In the genomic region with DNA sequence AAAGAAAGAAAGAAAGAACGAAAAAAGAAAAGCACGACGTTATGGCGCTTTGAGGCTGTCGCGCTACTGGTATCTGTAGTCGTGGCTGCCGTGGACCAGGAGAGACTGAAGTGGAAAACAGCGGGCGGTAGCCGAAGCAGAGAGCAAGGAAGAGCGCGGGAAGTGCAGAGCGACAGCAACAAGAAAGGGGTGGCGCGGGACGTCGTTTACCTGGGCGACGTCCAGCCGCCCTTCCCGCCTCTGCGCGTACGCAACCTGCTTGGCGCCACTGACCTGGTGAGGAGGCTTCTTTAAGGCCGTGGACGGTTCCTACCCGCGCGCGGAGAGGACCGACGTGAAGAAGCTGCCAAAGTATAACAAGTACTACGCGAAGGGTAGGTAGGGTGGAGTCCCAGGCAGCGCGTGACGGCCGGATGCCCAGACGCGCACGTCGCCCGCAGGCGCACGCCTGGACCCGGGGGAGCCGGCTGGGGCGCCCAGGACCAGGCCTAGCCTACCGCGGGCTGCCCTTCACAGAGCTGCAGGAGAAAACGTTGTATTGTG, we compare ENCODE assay signal across 8 cellular contexts. TPM values are rescaled to one million over a fixed set of nuclear protein-coding genes. Genes with fewer than 3 reads are reported as not detected.
DNase-seq lines count a peak whose midpoint lies in the region; ATAC-seq lines count a peak whose summit lies in the region.

No MANE protein-coding gene starts in this region.

- no peak overlapping the region for H3K27ac ChIP-seq in iPS DF 6.9 (ENCODE audit: low read length)

- peaks cover 29% of the 10 kb centered on the region for H3K4me1 Mint-ChIP-seq in activated naive CD4-positive, alpha-beta T cell treated with anti-CD3 and anti-CD28 coated beads, Interleukin-2, amount 50 U/mL, for 24 hours

- DNase-seq in SK-MEL-5 (ENCODE audit: low read depth, low spot score) (peak; percentile 78), iPS DF 6.9 (ENCODE audit: low read depth, low spot score) (no peak), NCI-H1048 (lab: John Stamatoyannopoulos, UW) (no peak), AML-193 (lab: John Stamatoyannopoulos, UW) (no peak)
- peak; percentile 23 to 52 for DNase-seq in stimulated activated CD4-positive, alpha-beta T cell treated with anti-CD3 and anti-CD28 coated beads, Interleukin-1b, Interleukin-23, amount 100 ng/mL, for 4 hours (ENCODE audit: low read depth in 2 of 2)

- peak overlapping the region; percentile 94 for H3K4me3 Mint-ChIP-seq in activated naive CD4-positive, alpha-beta T cell treated with anti-CD3 and anti-CD28 coated beads, Interleukin-2, amount 50 U/mL, for 24 hours

- H3K36me3 ChIP-seq in iPS DF 6.9 (ENCODE audit: control insufficient read depth, insufficient read depth, low read length): no peaks in the 10 kb centered on the region

- peaks cover 3% of the 10 kb centered on the region for H3K36me3 Mint-ChIP-seq in activated naive CD4-positive, alpha-beta T cell treated with anti-CD3 and anti-CD28 coated beads, Interleukin-2, amount 50 U/mL, for 24 hours

- WGBS in iPS DF 6.9 (ENCODE audit: insufficient coverage, insufficient read length): no CpG with 5 or more reads among the region's 53 CpGs

- no peaks in the 10 kb centered on the region for H3K4me1 ChIP-seq in iPS DF 6.9 (ENCODE audit: control insufficient read depth, insufficient read depth, low read length)

- peak overlapping the region; percentile 93 for H3K27ac Mint-ChIP-seq in activated naive CD4-positive, alpha-beta T cell treated with anti-CD3 and anti-CD28 coated beads, Interleukin-2, amount 50 U/mL, for 24 hours

- H3K27me3 Mint-ChIP-seq in activated naive CD4-positive, alpha-beta T cell treated with anti-CD3 and anti-CD28 coated beads, Interleukin-2, amount 50 U/mL, for 24 hours: no peaks in the 10 kb centered on the region

- in situ Hi-C loops in SK-MEL-5 (cut with HindIII; ENCODE audit: low pct_unique_long_range_greater_than_20kb, low sequenced_read_pairs): no loop called here

- ATAC-seq in GM18511 (IDR thresholded peaks at IDR 0.05; ENCODE audit: unreplicated experiment) (peak; percentile 99), HG02938 (IDR thresholded peaks at IDR 0.05; ENCODE audit: unreplicated experiment) (peak; percentile 92)

- peak overlapping the region; percentile 62; the same call in 1 of the 2 replicates for H3K4me3 ChIP-seq in iPS DF 6.9 (ENCODE audit: low read length)

- H3K9me3 ChIP-seq in iPS DF 6.9 (ENCODE audit: control insufficient read depth, insufficient read depth, low read length): no peaks in the 10 kb centered on the region

- no peaks in the 10 kb centered on the region for H3K9me3 Mint-ChIP-seq in activated naive CD4-positive, alpha-beta T cell treated with anti-CD3 and anti-CD28 coated beads, Interleukin-2, amount 50 U/mL, for 24 hours

- H3K27me3 ChIP-seq in iPS DF 6.9 (ENCODE audit: control insufficient read depth, insufficient read depth, low read length): peaks cover 1% of the 10 kb centered on the region; the same call in 1 of the 2 replicates

RNA-seq across cellular contexts. Expression of gene CCL28, which starts 15.4 kb away (rescaled TPM):
- total RNA-seq in SK-MEL-5 (2014; rRNA removed; shearing (Covaris generic)): 46.8 and 51.4 TPM in 2 replicates
- 24.7 and 25.8 TPM in 2 replicates for polyA plus RNA-seq in SK-MEL-5 (2015; cell fraction: cytosol; rRNA removed)
- 32.2 and 47.6 TPM in 2 replicates for polyA plus RNA-seq in SK-MEL-5 (2015; cell fraction: nucleus; rRNA removed)

Comparison
In these comparisons a context has a peak if more than half of its experiments do, and no peak if none do; other contexts are left out.
1. DNase-seq: peak in SK-MEL-5 (single experiment) and stimulated activated CD4-positive, alpha-beta T cell treated with anti-CD3 and anti-CD28 coated beads, Interleukin-1b, Interleukin-23, amount 100 ng/mL, for 4 hours (2 of 2); none in iPS DF 6.9 (single experiment), NCI-H1048 (single experiment) and AML-193 (0 of 2).